ENCODE assay signal across 16 cellular contexts in the genomic region with DNA sequence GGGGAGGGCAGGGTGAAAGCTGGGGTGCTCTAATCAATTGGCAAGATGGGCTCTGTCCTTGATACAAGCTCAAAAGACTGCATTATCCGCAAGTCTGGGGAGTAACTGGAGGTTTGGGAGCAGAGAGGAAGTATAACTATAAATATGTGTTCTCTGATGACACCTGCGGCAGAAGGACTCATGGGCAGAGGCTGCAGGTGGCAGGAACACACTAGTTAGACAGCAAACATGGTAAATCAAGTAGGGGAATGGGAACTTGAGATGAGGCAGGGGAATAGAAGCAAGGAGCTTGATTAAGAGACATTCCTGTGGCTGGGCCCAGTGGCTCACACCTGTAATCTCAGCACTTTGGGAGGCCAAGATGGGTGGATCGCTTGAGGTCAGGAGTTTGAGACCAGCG. TPM values are rescaled to one million over a fixed set of nuclear protein-coding genes. Genes with fewer than 3 reads are reported as not detected.
A peak's percentile ranks its signal among the peaks of the same experiment; 100 is the strongest.
DNase-seq lines count a peak whose midpoint lies in the region; ATAC-seq and TF ChIP-seq lines count a peak whose summit lies in the region.
"Had no signal": no experiment of that assay in that cellular context is flagged by ENCODE, and none has a peak within 500 bp of the region (broad histone marks: within the 10 kb centered on the region; RNA-seq: fewer than 3 reads in every experiment).

No MANE protein-coding gene starts in this region.

- CTCF ChIA-PET in CD4-positive, alpha-beta T cell (lab: Charles Lee) = interaction anchor here (0.9 kb wide), 1 partner anchor 29 kb away, joined by 3 read pairs; no protein-coding TSS in a partner anchor
- CTCF ChIA-PET in T-cell (lab: Charles Lee) = interaction anchor here in 1 of 2 donors (0.5 to 0.9 kb wide), 2 partner anchors 10 to 1138 kb away, joined by 5 to 10 read pairs; no protein-coding TSS in a partner anchor
- CTCF ChIA-PET in naive thymus-derived CD4-positive, alpha-beta T cell (lab: Charles Lee) = interaction anchor here (0.6 to 1.4 kb wide), 8 partner anchors 18 to 294 kb away, joined by 3 to 7 read pairs (median 3); no protein-coding TSS in a partner anchor

- peak overlapping the region; percentile 83 for H3K27ac Mint-ChIP-seq in CD4-positive, alpha-beta T cell
- peak overlapping the region; percentile 17 to 85 for H3K27ac Mint-ChIP-seq in T-cell
- peak overlapping the region; percentile 42 to 95 (median 63) for H3K27ac Mint-ChIP-seq in naive thymus-derived CD4-positive, alpha-beta T cell

- ATAC-seq in CD4-positive, alpha-beta T cell (ENCODE audit: poor library complexity) = peak; percentile 37
- ATAC-seq in T-cell (replicated peaks in 1 of 4) = peak in 2 of 4 experiments; percentile 23 to 40
- ATAC-seq in naive thymus-derived CD4-positive, alpha-beta T cell = no peak
- ATAC-seq: sciatic nerve had no signal

- H3K27ac ChIP-seq in CD4-positive, alpha-beta T cell (ENCODE audit: low read depth, low read length) = no peak overlapping the region
- H3K27ac ChIP-seq in naive thymus-derived CD4-positive, alpha-beta T cell (ENCODE audit: low read depth, low read length) = no peak overlapping the region
- H3K27ac ChIP-seq: C4-2B, uterus had no signal

- DNase-seq in CD4-positive, alpha-beta T cell = no peak
- DNase-seq in GM12865 (ENCODE audit: low read depth) = no peak
- DNase-seq in T-cell = no peak
- DNase-seq in naive thymus-derived CD4-positive, alpha-beta T cell = no peak
- no peak for DNase-seq in OCI-M1 (lab: John Stamatoyannopoulos, UW)
- DNase-seq in NCI-H2081 (lab: John Stamatoyannopoulos, UW) = no peak
- DNase-seq in stimulated activated CD8-positive, alpha-beta memory T cell treated with anti-CD3 and anti-CD28 coated beads, Interleukin-4, amount 100 ng/mL, for 48 hours = no peak
- DNase-seq: dermis blood vessel endothelial cell; mesenchymal stem cell; NCI-H1694; NCI-H524 treated with DMSO at 0.1 percent for 48 hours; nucleus accumbens; stimulated activated CD4-positive, alpha-beta T cell treated with anti-CD3 and anti-CD28 coated beads, Interleukin-4, amount 100 ng/mL, for 4 hours; uterus had no signal

- peaks cover 11 to 17% of the 10 kb centered on the region in 2 donors for H3K4me1 ChIP-seq in naive thymus-derived CD4-positive, alpha-beta T cell (ENCODE audit: control insufficient read depth in 2 of 2, insufficient read depth in 2 of 2, low read length in 2 of 2)
- H3K4me1 ChIP-seq: uterus had no signal

- H3K36me3 Mint-ChIP-seq in CD4-positive, alpha-beta T cell (ENCODE audit: low read depth) = peaks cover 7% of the 10 kb centered on the region
- peaks cover 10% of the 10 kb centered on the region for H3K36me3 Mint-ChIP-seq in T-cell
- H3K36me3 Mint-ChIP-seq in naive thymus-derived CD4-positive, alpha-beta T cell = peaks cover 0 to 9% (median 4%) of the 10 kb centered on the region in 5 donors

- no peaks in the 10 kb centered on the region for H3K36me3 ChIP-seq in naive thymus-derived CD4-positive, alpha-beta T cell (ENCODE audit: control insufficient read depth in 2 of 3, insufficient read depth in 3 of 3, low read length in 3 of 3)
- H3K36me3 ChIP-seq: uterus had no signal

- H3K4me3 ChIP-seq in GM12865 (ENCODE audit: low read depth, low read length) = peak overlapping the region; percentile 22; the same call in 1 of the 2 replicates
- no peak overlapping the region for H3K4me3 ChIP-seq in naive thymus-derived CD4-positive, alpha-beta T cell (ENCODE audit: low read length)
- H3K4me3 ChIP-seq: uterus had no signal

- TF ChIP-seq CTCF in CD4-positive, alpha-beta T cell (IDR thresholded peaks at IDR 0.05) = peak; percentile 17
- TF ChIP-seq CTCF in GM12865 (IDR thresholded peaks at IDR 0.05; ENCODE audit: insufficient read depth, low read depth, low read length, missing control alignments) = no peak

- no peaks in the 10 kb centered on the region for H3K27me3 Mint-ChIP-seq in CD4-positive, alpha-beta T cell
- peaks cover 0 to 3% of the 10 kb centered on the region in 2 donors for H3K27me3 Mint-ChIP-seq in T-cell
- no peaks in the 10 kb centered on the region for H3K27me3 Mint-ChIP-seq in naive thymus-derived CD4-positive, alpha-beta T cell

- POLR2A ChIA-PET in CD4-positive, alpha-beta T cell (lab: Charles Lee) = interaction anchor here (0.7 to 3.2 kb wide), 5 partner anchors 9 to 223 kb away, joined by 3 to 35 read pairs (median 6); no protein-coding TSS in a partner anchor
- POLR2A ChIA-PET in T-cell (lab: Charles Lee) = interaction anchor here (0.5 to 1.2 kb wide), 3 partner anchors 17 to 168 kb away, joined by 6 to 10 read pairs (median 7); no protein-coding TSS in a partner anchor
- POLR2A ChIA-PET in naive thymus-derived CD4-positive, alpha-beta T cell (lab: Charles Lee) = interaction anchor here (1.1 to 2.2 kb wide), 2 partner anchors 13 to 15 kb away, joined by 3 to 11 read pairs; no protein-coding TSS in a partner anchor

- intact Hi-C loops in CD4-positive, alpha-beta T cell (cut with DNase I, micrococcal nuclease) = no loop called here
- intact Hi-C loops in naive thymus-derived CD4-positive, alpha-beta T cell (cut with micrococcal nuclease) = loop anchor here in 1 of 2 donors (1.0 to 2.0 kb wide), 4 partner anchors 16 to 118 kb away; no protein-coding TSS in a partner anchor

- no peaks in the 10 kb centered on the region for H3K27me3 ChIP-seq in CD4-positive, alpha-beta T cell (ENCODE audit: control insufficient read depth, insufficient read depth, low read length)
- no peaks in the 10 kb centered on the region for H3K27me3 ChIP-seq in naive thymus-derived CD4-positive, alpha-beta T cell (ENCODE audit: control insufficient read depth in 2 of 2, insufficient read depth in 2 of 2, low read length in 2 of 2)

- H3K4me1 Mint-ChIP-seq in CD4-positive, alpha-beta T cell (ENCODE audit: low read depth) = peaks cover 39% of the 10 kb centered on the region
- H3K4me1 Mint-ChIP-seq in T-cell = peaks cover 22 to 41% (median 28%) of the 10 kb centered on the region in 3 donors
- peaks cover 26 to 51% (median 35%) of the 10 kb centered on the region in 7 donors for H3K4me1 Mint-ChIP-seq in naive thymus-derived CD4-positive, alpha-beta T cell

- no peaks in the 10 kb centered on the region for H3K9me3 ChIP-seq in CD4-positive, alpha-beta T cell (ENCODE audit: control insufficient read depth, low read length)
- H3K9me3 ChIP-seq in naive thymus-derived CD4-positive, alpha-beta T cell (ENCODE audit: control insufficient read depth in 2 of 3, low read length in 3 of 3) = no peaks in the 10 kb centered on the region
- H3K9me3 ChIP-seq: uterus had no signal

- H3K9me3 Mint-ChIP-seq in CD4-positive, alpha-beta T cell = no peaks in the 10 kb centered on the region
- H3K9me3 Mint-ChIP-seq in T-cell = no peaks in the 10 kb centered on the region
- H3K9me3 Mint-ChIP-seq in naive thymus-derived CD4-positive, alpha-beta T cell = peaks cover 0 to 2% (median 0%) of the 10 kb centered on the region in 11 donors

- peak overlapping the region; percentile 13 for H3K4me3 Mint-ChIP-seq in CD4-positive, alpha-beta T cell
- H3K4me3 Mint-ChIP-seq in T-cell = peak overlapping the region in 1 of 3 donors; percentile 55
- H3K4me3 Mint-ChIP-seq in naive thymus-derived CD4-positive, alpha-beta T cell = peak overlapping the region in 9 of 10 donors; percentile 34 to 74 (median 52)

RNA-seq across cellular contexts. Expression of gene SH3KBP1, which starts 30.3 kb away (rescaled TPM):
- total RNA-seq in CD4-positive, alpha-beta T cell = 10 to 100 TPM; 64.7 to 65.9 TPM
- total RNA-seq in T-cell = 100 to 1,000 TPM; 101 to 143 (median 114) TPM
- 100 to 1,000 TPM; 103 to 130 (median 129) TPM for total RNA-seq in naive thymus-derived CD4-positive, alpha-beta T cell
- 100 to 1,000 TPM; 137 to 183 TPM for polyA plus RNA-seq in naive thymus-derived CD4-positive, alpha-beta T cell
